Comparison of ENCODE assay signal across 8 cellular contexts in genomic region chr22:39388261-39389011, GRCh38. TPM values are rescaled to one million over a fixed set of nuclear protein-coding genes. Genes with fewer than 3 reads are reported as not detected.
DNase-seq lines count a peak whose midpoint lies in the region; ATAC-seq and TF ChIP-seq lines count a peak whose summit lies in the region.

No MANE protein-coding gene starts in this region.

- peak; percentile 89 for ATAC-seq in mucosa of descending colon

- peak overlapping the region; percentile 50 to 85 (median 65) for H3K4me3 ChIP-seq in breast epithelium
- peak overlapping the region; percentile 31 for H3K4me3 ChIP-seq in epithelial cell of esophagus (ENCODE audit: low read length)
- peak overlapping the region; percentile 26 for H3K4me3 ChIP-seq in mucosa of descending colon

- H3K36me3 ChIP-seq in breast epithelium (no peaks in the 10 kb centered on the region), mucosa of descending colon (ENCODE audit: low read depth) (no peaks in the 10 kb centered on the region)

- H3K4me1 ChIP-seq in breast epithelium: no peaks in the 10 kb centered on the region
- peaks cover 4% of the 10 kb centered on the region for H3K4me1 ChIP-seq in mucosa of descending colon (ENCODE audit: low read depth)

- H3K4me3 Mint-ChIP-seq in MCF 10A (ENCODE audit: unreplicated experiment): no peak overlapping the region

- H3K36me3 Mint-ChIP-seq in MCF 10A (ENCODE audit: insufficient read depth, unreplicated experiment): no peaks in the 10 kb centered on the region

- H3K27ac ChIP-seq in breast epithelium: peak overlapping the region; percentile 26 to 58

- no peak for TF ChIP-seq CTCF in breast epithelium (IDR thresholded peaks at IDR 0.05)
- TF ChIP-seq CTCF in MCF 10A (IDR thresholded peaks at IDR 0.05; ENCODE audit: unreplicated experiment): no peak
- no peak for TF ChIP-seq CTCF in epithelial cell of esophagus (IDR thresholded peaks at IDR 0.05; ENCODE audit: insufficient read depth, low read depth, low read length, missing control alignments)
- TF ChIP-seq CTCF in mucosa of descending colon (IDR thresholded peaks at IDR 0.05): no peak

- no peaks in the 10 kb centered on the region for H3K9me3 Mint-ChIP-seq in MCF 10A (ENCODE audit: unreplicated experiment)

- POLR2A ChIA-PET in MCF 10A (lab: Yijun Ruan, JAX): no interaction called here

- no peaks in the 10 kb centered on the region for H3K4me1 Mint-ChIP-seq in MCF 10A (ENCODE audit: insufficient read depth, unreplicated experiment)

- no peaks in the 10 kb centered on the region for H3K27me3 Mint-ChIP-seq in MCF 10A (ENCODE audit: insufficient read depth, unreplicated experiment)

- peak; percentile 75 for DNase-seq in breast epithelium (ENCODE audit: low spot score in 2 of 2)
- DNase-seq in MCF 10A (ENCODE audit: unreplicated experiment): no peak
- peak; percentile 55 for DNase-seq in NCI-H510A treated with DMSO at 0.1 percent for 48 hours (lab: John Stamatoyannopoulos, UW)
- peak; percentile 65 for DNase-seq in activated CD8-positive, alpha-beta memory T cell treated with anti-CD3 and anti-CD28 coated beads, Interleukin-2, amount 50 U/mL, for 1 hour (ENCODE audit: extremely low read depth)
- peak; percentile 58 for DNase-seq in epithelial cell of esophagus (ENCODE audit: low read depth)
- DNase-seq in mucosa of descending colon: peak; percentile 72 to 91 (median 83)
- peak; percentile 38 to 58 for DNase-seq in stimulated activated CD8-positive, alpha-beta memory T cell treated with anti-CD3 and anti-CD28 coated beads, Interleukin-15, amount 100 ng/mL, for 4 hours (ENCODE audit: low read depth in 2 of 2)
- no peak for DNase-seq in NCI-H345 (lab: John Stamatoyannopoulos, UW)

- H3K27me3 ChIP-seq in breast epithelium: no peaks in the 10 kb centered on the region

- intact Hi-C loops in breast epithelium (cut with DNase I; ENCODE audit: low total_unique reads): no loop called here
- intact Hi-C loops in MCF 10A (cut with micrococcal nuclease): no loop called here
- intact Hi-C loops in mucosa of descending colon (cut with DNase I, micrococcal nuclease): no loop called here

- H3K9me3 ChIP-seq in breast epithelium: no peaks in the 10 kb centered on the region
- H3K9me3 ChIP-seq in mucosa of descending colon: no peaks in the 10 kb centered on the region

- no TSS peak for BruUV-seq in MCF 10A (replicated peaks; lab: Mats Ljungman, UMichigan)

- no peak overlapping the region for H3K27ac Mint-ChIP-seq in MCF 10A (ENCODE audit: low read depth, unreplicated experiment)

- CTCF ChIA-PET in MCF 10A (lab: Yijun Ruan, JAX): interaction anchor here (0.6 kb wide), 1 partner anchor 741 kb away, joined by 3 read pairs; no protein-coding TSS in a partner anchor

- no peak for TF ChIP-seq POLR2A in breast epithelium (IDR thresholded peaks at IDR 0.05)

RNA-seq across cellular contexts. Expression of gene TAB1, which starts 11.1 kb away (rescaled TPM):
- total RNA-seq in breast epithelium (10 to 100 TPM; 15.4 to 17.9 (median 16.0) TPM), MCF 10A (2022) (17.7 and 20.0 TPM in 2 replicates), mucosa of descending colon (10 to 100 TPM; 19.2 to 29.9 (median 24.8) TPM)

RNA-seq across cellular contexts. Expression of gene SYNGR1, which starts 38.6 kb away (rescaled TPM):
- total RNA-seq in breast epithelium: 10 to 100 TPM in 2 of 3 donors, 1 to 10 TPM in 1; 6.9 to 22.3 (median 20.5) TPM
- total RNA-seq in MCF 10A (2022): 0.25 and 0.35 TPM in 2 replicates
- 10 to 100 TPM in 1 of 3 donors, 1 to 10 TPM in 2; 1.7 to 26.5 (median 2.9) TPM for total RNA-seq in mucosa of descending colon

Comparison
In these comparisons a context has a peak if more than half of its experiments do, and no peak if none do; other contexts are left out.
1. DNase-seq: peak in breast epithelium (2 of 2), NCI-H510A treated with DMSO at 0.1 percent for 48 hours (single experiment), activated CD8-positive, alpha-beta memory T cell treated with anti-CD3 and anti-CD28 coated beads, Interleukin-2, amount 50 U/mL, for 1 hour (single experiment), epithelial cell of esophagus (single experiment), mucosa of descending colon (3 of 3) and stimulated activated CD8-positive, alpha-beta memory T cell treated with anti-CD3 and anti-CD28 coated beads, Interleukin-15, amount 100 ng/mL, for 4 hours (2 of 2); none in MCF 10A (single experiment) and NCI-H345 (single experiment).
2. Peak in every context shown above with its lines, with median percentiles within 50 percentile points of each other: H3K4me3 ChIP-seq.